Comparison of ENCODE assay signal across 8 cellular contexts in genomic region chr19:19475845-19476828, GRCh38. TPM values are rescaled to one million over a fixed set of nuclear protein-coding genes. Genes with fewer than 3 reads are reported as not detected.
A peak's percentile ranks its signal among the peaks of the same experiment; 100 is the strongest.
DNase-seq lines count a peak whose midpoint lies in the region; ATAC-seq, FAIRE-seq and TF ChIP-seq lines count a peak whose summit lies in the region.

No MANE protein-coding gene starts in this region.

- no peak for TF ChIP-seq POLR2A in GM12891 (IDR thresholded peaks at IDR 0.05; ENCODE audit: low read depth, low read length)

- H2AFZ ChIP-seq in OCI-LY7 (ENCODE audit: low read length) = no peak overlapping the region

- peaks cover 35% of the 10 kb centered on the region; the same call in 1 of the 2 replicates for H3K79me2 ChIP-seq in OCI-LY7 (ENCODE audit: insufficient read depth, low read depth, low read length)

- no peaks in the 10 kb centered on the region for H3K9me3 Mint-ChIP-seq in effector memory CD8-positive, alpha-beta T cell
- H3K9me3 Mint-ChIP-seq in nephron progenitor cell = no peaks in the 10 kb centered on the region

- CTCF ChIA-PET in OCI-LY7 (lab: Charles Lee; ENCODE audit: unreplicated experiment) = no interaction called here

- peak overlapping the region; percentile 89 to 92 for H3K27ac Mint-ChIP-seq in effector memory CD8-positive, alpha-beta T cell
- H3K27ac Mint-ChIP-seq in nephron progenitor cell = peak overlapping the region; percentile 85

- peaks cover 42% of the 10 kb centered on the region for H3K36me3 Mint-ChIP-seq in effector memory CD8-positive, alpha-beta T cell (ENCODE audit: insufficient read depth)
- H3K36me3 Mint-ChIP-seq in nephron progenitor cell (ENCODE audit: low read depth) = peaks cover 26% of the 10 kb centered on the region

- BruUV-seq in OCI-LY7 (replicated peaks; lab: Mats Ljungman, UMichigan) = no TSS peak

- no peaks in the 10 kb centered on the region for H3K9me2 ChIP-seq in OCI-LY7 (ENCODE audit: insufficient read depth, low read length)

- FAIRE-seq in GM12891 (lab: Jason Lieb, UNC) = no peak

- H3K4me3 Mint-ChIP-seq in effector memory CD8-positive, alpha-beta T cell = peak overlapping the region; percentile 15 to 43
- H3K4me3 Mint-ChIP-seq in nephron progenitor cell = no peak overlapping the region

- H3K27me3 Mint-ChIP-seq in effector memory CD8-positive, alpha-beta T cell = no peaks in the 10 kb centered on the region
- peaks cover 2% of the 10 kb centered on the region for H3K27me3 Mint-ChIP-seq in nephron progenitor cell (ENCODE audit: low read depth, poor library complexity)

- H3K27ac ChIP-seq in OCI-LY7 (ENCODE audit: low read depth, low read length, poor library complexity, severe bottlenecking) = no peak overlapping the region

- no peaks in the 10 kb centered on the region for H3K9me3 ChIP-seq in OCI-LY7 (ENCODE audit: low read length)

- POLR2A ChIA-PET in OCI-LY7 (lab: Charles Lee) = no interaction called here

- H3K4me2 ChIP-seq in OCI-LY7 (ENCODE audit: low read length) = no peak overlapping the region

- peak; percentile 28 for TF ChIP-seq CTCF in GM12865 (IDR thresholded peaks at IDR 0.05; ENCODE audit: insufficient read depth, low read depth, low read length, missing control alignments)
- peak; percentile 58 for TF ChIP-seq CTCF in OCI-LY7 (conservative IDR thresholded peaks at IDR 0.05; ENCODE audit: low read length)
- TF ChIP-seq CTCF in nephron progenitor cell (IDR thresholded peaks at IDR 0.05) = no peak

- peaks cover 11% of the 10 kb centered on the region for H3K4me1 ChIP-seq in OCI-LY7 (ENCODE audit: insufficient read depth, low read length, poor library complexity, severe bottlenecking)

- DNase-seq in GM12865 (ENCODE audit: low read depth) (no peak), OCI-LY7 (ENCODE audit: low spot score) (peak; percentile 26), nephron progenitor cell (no peak), GM12891 (ENCODE audit: insufficient read length, low spot score) (no peak)
- no peak for DNase-seq in effector memory CD8-positive, alpha-beta T cell
- no peak for DNase-seq in NK-92 treated with Interleukin-12 subunit alpha and Interleukin-12 subunit beta, amount 100 ng/mL, for 24 hours (lab: John Stamatoyannopoulos, UW)

- H4K20me1 ChIP-seq in OCI-LY7 (ENCODE audit: insufficient read depth, low read length) = no peaks in the 10 kb centered on the region; the same call in 1 of the 2 replicates

- ATAC-seq in effector memory CD8-positive, alpha-beta T cell (replicated peaks) = no peak
- ATAC-seq in GM18873 (IDR thresholded peaks at IDR 0.05; ENCODE audit: low FRiP score, unreplicated experiment) = no peak
- no peak for ATAC-seq in activated CD4-positive, CD25-positive, alpha-beta regulatory T cell treated with anti-CD3 and anti-CD28 coated beads, Interleukin-2, amount 50 U/mL, for 24 hours

- H3K36me3 ChIP-seq in OCI-LY7 (ENCODE audit: insufficient read depth, low read length) = peaks cover 62% of the 10 kb centered on the region

- H3K4me3 ChIP-seq in GM12865 (ENCODE audit: low read depth, low read length) (no peak overlapping the region), OCI-LY7 (ENCODE audit: low read depth, low read length, poor library complexity, severe bottlenecking) (no peak overlapping the region)

- peaks cover 49 to 56% of the 10 kb centered on the region in 2 donors for H3K4me1 Mint-ChIP-seq in effector memory CD8-positive, alpha-beta T cell (ENCODE audit: low read depth in 2 of 2)
- peaks cover 56% of the 10 kb centered on the region for H3K4me1 Mint-ChIP-seq in nephron progenitor cell

- intact Hi-C loops in OCI-LY7 (cut with micrococcal nuclease; ENCODE audit: unreplicated experiment) = loop anchor here (10.0 kb wide), 1 partner anchor 71 kb away; the partner anchor contains the start of gene GATAD2A

TF ChIP-seq in GM12891, 5 proteins besides CTCF, POLR2A, EP300 and RAD21:
- TF ChIP-seq POU2F2 (IDR thresholded peaks at IDR 0.05; ENCODE audit: low read depth, low read length) = no peak
- no peak for TF ChIP-seq TAF1 (IDR thresholded peaks at IDR 0.05; ENCODE audit: low read depth, low read length)
- no peak for TF ChIP-seq SPI1 (IDR thresholded peaks at IDR 0.05; ENCODE audit: low read depth, low read length)
- TF ChIP-seq POLR2AphosphoS5 (IDR thresholded peaks at IDR 0.05; ENCODE audit: low read depth, low read length) = no peak
- TF ChIP-seq PAX5 (IDR thresholded peaks at IDR 0.05; ENCODE audit: insufficient read depth, low read length, severe bottlenecking) = no peak

RNA-seq across cellular contexts. Expression of gene TSSK6, which starts 39.2 kb away (rescaled TPM):
- 7.1 and 10.5 TPM in 2 replicates for total RNA-seq in OCI-LY7 (2014; rRNA removed; shearing (Covaris generic))
- 6.4 and 8.7 TPM in 2 replicates for total RNA-seq in OCI-LY7 (2022)
- polyA plus RNA-seq in GM12891 (2012; ENCODE audit: low read depth, missing spikeins) = 1.2 TPM

RNA-seq across cellular contexts. Expression of gene NDUFA13, which starts 39.9 kb away (rescaled TPM):
- total RNA-seq in OCI-LY7 (2014; rRNA removed; shearing (Covaris generic)) = 275 and 320 TPM in 2 replicates
- 421 and 429 TPM in 2 replicates for total RNA-seq in OCI-LY7 (2022)
- 397 TPM for polyA plus RNA-seq in GM12891 (2012; ENCODE audit: low read depth, missing spikeins)

RNA-seq across cellular contexts. Expression of gene YJEFN3, which starts 52.6 kb away (rescaled TPM):
- 5.4 and 6.9 TPM in 2 replicates for total RNA-seq in OCI-LY7 (2014; rRNA removed; shearing (Covaris generic))
- 35.3 and 35.8 TPM in 2 replicates for total RNA-seq in OCI-LY7 (2022)
- polyA plus RNA-seq in GM12891 (2012; ENCODE audit: low read depth, missing spikeins) = 4.6 TPM
